Comparison of ENCODE assay signal across 23 cellular contexts in genomic region chr19:30577551-30578090, GRCh38.
DNase-seq lines count a peak whose midpoint lies in the region; ATAC-seq, FAIRE-seq and TF ChIP-seq lines count a peak whose summit lies in the region.
"Had no signal": no experiment of that assay in that cellular context is flagged by ENCODE, and none has a peak within 500 bp of the region (broad histone marks: within the 10 kb centered on the region; RNA-seq: fewer than 3 reads in every experiment).

No MANE protein-coding gene starts in this region.

- no peak overlapping the region for H3K4me3 ChIP-seq in A549
- H3K4me3 ChIP-seq in Caco-2 (ENCODE audit: low read depth, low read length), result no peak overlapping the region
- H3K4me3 ChIP-seq: SJSA1 had no signal

- no peaks in the 10 kb centered on the region for H3K36me3 ChIP-seq in Caco-2 (ENCODE audit: control insufficient read depth, insufficient read depth, low read length)
- H3K36me3 ChIP-seq: SJSA1 had no signal

- no peaks in the 10 kb centered on the region for H3K27me3 ChIP-seq in Caco-2 (replicated peaks; ENCODE audit: control insufficient read depth, insufficient read depth, low read length)
- H3K27me3 ChIP-seq: SJSA1 had no signal

- 26% methylated on average over 6 of the region's 6 CpGs for WGBS in A549 (ENCODE audit: missing lambda C conversion rate)

- peak; percentile 89 for FAIRE-seq in A549 (lab: Jason Lieb, UNC)
- FAIRE-seq: GM19239, H1, RCC 7860 had no signal

- H3K4me2 ChIP-seq in A549, result no peak overlapping the region

- TF ChIP-seq POLR2A in A549 (IDR thresholded peaks at IDR 0.05; ENCODE audit: low read length), result no peak
- no peak for TF ChIP-seq POLR2A in erythroblast (IDR thresholded peaks at IDR 0.05; ENCODE audit: low read length)

- no peaks in the 10 kb centered on the region for H3K9me3 Mint-ChIP-seq in Caco-2 (ENCODE audit: unreplicated experiment)
- H3K9me3 Mint-ChIP-seq: IgD-negative memory B cell had no signal

- CTCF ChIA-PET in A549 (lab: Yijun Ruan, JAX), result no interaction called here
- CTCF ChIA-PET in Caco-2 (lab: Charles Lee), result no interaction called here

- H3K9me3 ChIP-seq in A549 (no peaks in the 10 kb centered on the region), Caco-2 (no peaks in the 10 kb centered on the region)

- H3K4me1 ChIP-seq in A549 (no peaks in the 10 kb centered on the region), Caco-2 (no peaks in the 10 kb centered on the region)
- H3K4me1 ChIP-seq: SJSA1 had no signal

- H3K4me1 Mint-ChIP-seq in Caco-2 (ENCODE audit: low read depth, unreplicated experiment), result no peaks in the 10 kb centered on the region
- H3K4me1 Mint-ChIP-seq: B cell, CD14-positive monocyte, IgD-negative memory B cell had no signal

- TF ChIP-seq EP300 in A549 (IDR thresholded peaks at IDR 0.05), result no peak

- no peak for TF ChIP-seq RAD21 in A549 (conservative IDR thresholded peaks at IDR 0.05 in 1 of 2, IDR thresholded peaks at IDR 0.05 in 1 of 2)

- no peak overlapping the region for H3K27ac Mint-ChIP-seq in Caco-2 (ENCODE audit: unreplicated experiment)
- H3K27ac Mint-ChIP-seq: B cell, CD14-positive monocyte, IgD-negative memory B cell had no signal

- no TSS peak for BruUV-seq in Caco-2 (replicated peaks; lab: Mats Ljungman, UMichigan)

- DNase-seq in A549 (ENCODE audit: low read depth in 1 of 2, low spot score in 1 of 2) (no peak), globus pallidus (ENCODE audit: low spot score) (peak; percentile 58), posterior vena cava (ENCODE audit: low spot score) (peak; percentile 36), Caco-2 (no peak), amniotic stem cell (lab: John Stamatoyannopoulos, UW) (no peak), erythroblast (lab: John Stamatoyannopoulos, UW) (no peak), NCI-H2107 (lab: John Stamatoyannopoulos, UW) (no peak)
- DNase-seq: 8988T, MV-4-11, NCI-H1105 treated with DMSO at 0.1 percent for 48 hours, NCI-H2029 treated with DMSO at 0.1 percent for 48 hours, NCI-H2171 treated with DMSO at 0.1 percent for 48 hours, OCI-M1 had no signal

- no peak overlapping the region for H3K4me3 Mint-ChIP-seq in Caco-2 (ENCODE audit: unreplicated experiment)
- H3K4me3 Mint-ChIP-seq: B cell, CD14-positive monocyte, IgD-negative memory B cell had no signal

- no peak for ATAC-seq in A549
- ATAC-seq: HCT116, Right ventricle myocardium inferior had no signal

- H3K27ac ChIP-seq in A549 (no peak overlapping the region), angular gyrus (ENCODE audit: low read depth, low read length) (peak overlapping the region; percentile 34)
- H3K27ac ChIP-seq: SJSA1 had no signal

- H3K27me3 Mint-ChIP-seq in Caco-2 (ENCODE audit: insufficient read depth, unreplicated experiment), result peaks cover 7% of the 10 kb centered on the region
- H3K27me3 Mint-ChIP-seq: IgD-negative memory B cell had no signal

- TF ChIP-seq CTCF in A549 (IDR thresholded peaks at IDR 0.05) (no peak), Caco-2 (IDR thresholded peaks at IDR 0.05; ENCODE audit: insufficient read depth in 1 of 2, low read depth in 1 of 2, low read length in 1 of 2, severe bottlenecking in 1 of 2, unreplicated experiment in 1 of 2) (no peak)

- H3K36me3 Mint-ChIP-seq in Caco-2 (ENCODE audit: insufficient read depth, unreplicated experiment), result no peaks in the 10 kb centered on the region
- H3K36me3 Mint-ChIP-seq: CD14-positive monocyte had no signal

- POLR2A ChIA-PET in A549 (lab: Yijun Ruan, JAX), result no interaction called here
- POLR2A ChIA-PET in Caco-2 (lab: Charles Lee), result no interaction called here

- intact Hi-C loops in posterior vena cava (cut with DNase I), result loop anchor here in 1 of 2 donors (1.0 kb wide), 1 partner anchor 30 kb away; no protein-coding TSS in a partner anchor
- intact Hi-C loops in Caco-2 (cut with micrococcal nuclease; ENCODE audit: unreplicated experiment), result no loop called here

TF ChIP-seq in A549, 52 proteins besides CTCF, POLR2A, EP300 and RAD21:
- TF ChIP-seq KDM5A (IDR thresholded peaks at IDR 0.05), result no peak
- no peak for TF ChIP-seq CBX8 (IDR thresholded peaks at IDR 0.05)
- no peak for TF ChIP-seq PBX3 (IDR thresholded peaks at IDR 0.05)
- no peak for TF ChIP-seq EHMT2 (IDR thresholded peaks at IDR 0.05; ENCODE audit: low read depth)
- no peak for TF ChIP-seq HOXB5 (CRISPR knock-in tag; IDR thresholded peaks at IDR 0.05)
- no peak for TF ChIP-seq CEBPB (IDR thresholded peaks at IDR 0.05)
- TF ChIP-seq NPAS2 (CRISPR knock-in tag; IDR thresholded peaks at IDR 0.05; ENCODE audit: borderline replicate concordance), result no peak
- TF ChIP-seq ESRRA (IDR thresholded peaks at IDR 0.05; ENCODE audit: borderline replicate concordance, low read length), result no peak
- no peak for TF ChIP-seq RNF2 (IDR thresholded peaks at IDR 0.05; ENCODE audit: borderline replicate concordance, low read depth)
- no peak for TF ChIP-seq HOXB13 (CRISPR knock-in tag; IDR thresholded peaks at IDR 0.05; ENCODE audit: low read depth)
- no peak for TF ChIP-seq FOSB (CRISPR knock-in tag; IDR thresholded peaks at IDR 0.05)
- no peak for TF ChIP-seq RCOR1 (IDR thresholded peaks at IDR 0.05; ENCODE audit: low read depth, low read length)
- TF ChIP-seq NR3C1 (IDR thresholded peaks at IDR 0.05), result no peak
- no peak for TF ChIP-seq ATOH8 (CRISPR knock-in tag; IDR thresholded peaks at IDR 0.05; ENCODE audit: low read depth)
- no peak for TF ChIP-seq MAX (IDR thresholded peaks at IDR 0.05)
- TF ChIP-seq JUNB (IDR thresholded peaks at IDR 0.05), result no peak
- no peak for TF ChIP-seq HES2 (IDR thresholded peaks at IDR 0.05)
- no peak for TF ChIP-seq HMGXB4 (CRISPR knock-in tag; IDR thresholded peaks at IDR 0.05; ENCODE audit: borderline replicate concordance)
TF ChIP-seq in A549: peak in this region for 0.

Comparison
In these comparisons a context has a peak if more than half of its experiments do, and no peak if none do; other contexts are left out.
1. DNase-seq: peak in globus pallidus (single experiment) and posterior vena cava (single experiment); none in A549 (0 of 2), Caco-2 (0 of 2), amniotic stem cell (single experiment), erythroblast (0 of 2) and NCI-H2107 (single experiment).